ENCODE assay signal across 23 cellular contexts in the genomic region with DNA sequence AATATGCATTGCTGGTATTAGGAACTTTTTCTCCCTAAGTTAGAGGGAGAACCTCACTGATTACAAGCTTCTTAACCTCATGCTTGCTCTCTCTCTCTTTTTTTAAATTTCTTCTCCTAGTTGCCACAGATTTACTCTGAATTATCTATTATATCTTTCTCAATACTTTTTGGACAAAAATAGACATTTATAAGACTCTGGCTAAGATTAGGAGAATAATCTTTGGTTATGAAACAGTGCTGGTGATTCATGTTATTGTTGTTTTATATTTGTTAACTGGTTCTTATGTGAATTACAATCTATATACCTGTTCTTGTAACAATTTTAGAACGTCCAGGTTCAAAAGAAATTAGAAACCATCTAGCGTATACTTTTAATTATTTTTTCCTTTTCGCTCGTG.
DNase-seq lines count a peak whose midpoint lies in the region; ATAC-seq, FAIRE-seq and TF ChIP-seq lines count a peak whose summit lies in the region.
"Had no signal": no experiment of that assay in that cellular context is flagged by ENCODE, and none has a peak within 500 bp of the region (broad histone marks: within the 10 kb centered on the region; RNA-seq: fewer than 3 reads in every experiment).

No MANE protein-coding gene starts in this region.

- no peak for DNase-seq in IMR-90
- DNase-seq in epithelial cell of prostate (ENCODE audit: low read depth, low spot score): no peak
- DNase-seq in frontal cortex (ENCODE audit: low spot score in 2 of 2): no peak
- no peak for DNase-seq in pancreas
- no peak for DNase-seq in RPMI8226
- no peak for DNase-seq in NCI-H1930 (lab: John Stamatoyannopoulos, UW)
- DNase-seq in activated CD4-positive, alpha-beta T cell treated with anti-CD3 and anti-CD28 coated beads, Interleukin-2, amount 50 U/mL, for 4 hours: no peak
- DNase-seq: Caco-2; CD8-positive, alpha-beta T cell; GOT3; KG1; MM.1S; NCI-H1694 treated with DMSO at 0.1 percent for 48 hours; NCI-H2081 treated with DMSO at 0.1 percent for 48 hours; NCI-H2171; NCI-H226; NCI-H510A treated with DMSO at 0.1 percent for 48 hours had no signal

- H4K20me1 ChIP-seq in IMR-90 (ENCODE audit: insufficient read depth, low read length): no peaks in the 10 kb centered on the region

- H3K4me3 ChIP-seq in IMR-90 (ENCODE audit: insufficient read depth, low read depth, low read length): no peak overlapping the region
- no peak overlapping the region for H3K4me3 ChIP-seq in pancreas
- H3K4me3 ChIP-seq: HAP-1 had no signal

- H3K4me1 ChIP-seq in IMR-90 (ENCODE audit: control insufficient read depth, insufficient read depth, low read length) (peaks cover 7% of the 10 kb centered on the region; the same call in 1 of the 2 replicates), pancreas (no peaks in the 10 kb centered on the region)

- H3K9me3 ChIP-seq in IMR-90 (ENCODE audit: control insufficient read depth, insufficient read depth, low read length) (no peaks in the 10 kb centered on the region), pancreas (no peaks in the 10 kb centered on the region)
- H3K9me3 ChIP-seq: Caco-2, HAP-1 had no signal

- peak overlapping the region; percentile 76; the same call in 1 of the 2 replicates for H2BK120ac ChIP-seq in IMR-90 (ENCODE audit: low read depth, low read length)

- H2AK9ac ChIP-seq in IMR-90 (replicated peaks; ENCODE audit: low read depth, low read length, poor library complexity): no peak overlapping the region

- CTCF ChIA-PET in IMR-90 (lab: Yijun Ruan, JAX): no interaction called here

- no peaks in the 10 kb centered on the region for H3K36me3 ChIP-seq in IMR-90 (ENCODE audit: control insufficient read depth, insufficient read depth, low read length)
- no peaks in the 10 kb centered on the region for H3K36me3 ChIP-seq in pancreas
- H3K36me3 ChIP-seq: HAP-1 had no signal

- peak overlapping the region; percentile 46; the same call in 1 of the 2 replicates for H2BK20ac ChIP-seq in IMR-90 (ENCODE audit: low read depth, low read length)

- H3K18ac ChIP-seq in IMR-90 (ENCODE audit: low read depth, low read length): no peak overlapping the region

- in situ Hi-C loops in IMR-90 (cut with MboI; ENCODE audit: low sequenced_read_pairs): no loop called here

- H3K23ac ChIP-seq in IMR-90 (ENCODE audit: low read depth, low read length): no peak overlapping the region; the same call in 1 of the 2 replicates

- no peak for TF ChIP-seq CTCF in IMR-90 (conservative IDR thresholded peaks at IDR 0.05; ENCODE audit: low read depth, low read length)
- TF ChIP-seq CTCF in pancreas (IDR thresholded peaks at IDR 0.05): no peak

- H3K27me3 ChIP-seq in IMR-90 (ENCODE audit: control insufficient read depth, insufficient read depth, low read length) (no peaks in the 10 kb centered on the region), pancreas (no peaks in the 10 kb centered on the region)

- TF ChIP-seq RAD21 in IMR-90 (IDR thresholded peaks at IDR 0.05; ENCODE audit: low read length): no peak

- no peak overlapping the region for H2AK5ac ChIP-seq in IMR-90 (ENCODE audit: low read depth, low read length)

- peaks cover 14% of the 10 kb centered on the region for H3K9me1 ChIP-seq in IMR-90 (ENCODE audit: insufficient read depth, low read length)

- H2AFZ ChIP-seq in IMR-90 (replicated peaks; ENCODE audit: low read length, poor library complexity): no peak overlapping the region

- H3K4ac ChIP-seq in IMR-90 (ENCODE audit: low read depth, low read length): peak overlapping the region; percentile 44; the same call in 1 of the 2 replicates

- dilution Hi-C loops in IMR-90 (cut with HindIII; ENCODE audit: low sequenced_read_pairs, unreplicated experiment): no loop called here

- H2BK5ac ChIP-seq in IMR-90 (ENCODE audit: low read depth, low read length, poor library complexity, severe bottlenecking): no peak overlapping the region

- H4K5ac ChIP-seq in IMR-90 (ENCODE audit: low read depth, low read length): no peak overlapping the region

- no peak overlapping the region for H4K91ac ChIP-seq in IMR-90 (ENCODE audit: insufficient read depth, low read depth, low read length)

- no CpG with 5 or more reads among the region's 4 CpGs for WGBS in IMR-90 (ENCODE audit: extremely low coverage in 2 of 2, insufficient read length in 1 of 2), 2 experiments
- 58 to 68% methylated on average over 4 of the region's 4 CpGs for WGBS in pancreas, 2 donors

- no peak overlapping the region for H4K8ac ChIP-seq in IMR-90 (ENCODE audit: low read depth in 2 of 2, low read length in 2 of 2)

- H3K4me2 ChIP-seq in IMR-90 (ENCODE audit: low read depth, low read length): no peak overlapping the region

- TF ChIP-seq POLR2A in IMR-90 (IDR thresholded peaks at IDR 0.05; ENCODE audit: low read depth, low read length): no peak

- ATAC-seq in IMR-90 (ENCODE audit: low read depth): no peak
- ATAC-seq in pancreas: no peak
- no peak for ATAC-seq in HG03196 (IDR thresholded peaks at IDR 0.05; ENCODE audit: unreplicated experiment)
- ATAC-seq: CD8-positive, alpha-beta T cell; Panc1 had no signal

- POLR2A ChIA-PET in IMR-90 (lab: Charles Lee; ENCODE audit: unreplicated experiment): no interaction called here

- H3K27ac ChIP-seq in IMR-90 (ENCODE audit: insufficient read depth, low read length) (no peak overlapping the region), epithelial cell of prostate (peak overlapping the region; percentile 85), pancreas (no peak overlapping the region)
- H3K27ac ChIP-seq: C4-2B had no signal

- H3K9ac ChIP-seq in IMR-90 (ENCODE audit: low read depth, low read length): no peak overlapping the region

- H3K79me1 ChIP-seq in IMR-90 (ENCODE audit: low read depth in 1 of 2, low read length in 2 of 2): peaks cover 0 to 4% of the 10 kb centered on the region in 2 experiments; a peak in 1 of 4 replicates

- peak overlapping the region; percentile 84; the same call in 1 of the 3 replicates for H2BK15ac ChIP-seq in IMR-90 (ENCODE audit: low read depth, low read length)

- BruUV-seq in IMR-90 (replicated peaks; lab: Mats Ljungman, UMichigan): no TSS peak

- FAIRE-seq in frontal cortex (lab: Jason Lieb, UNC) (peak; percentile 8), pancreas (lab: Jason Lieb, UNC) (peak; percentile 64)
- FAIRE-seq: G401.6, HTR-8/SVneo had no signal

- no peak overlapping the region for H3K56ac ChIP-seq in IMR-90 (ENCODE audit: extremely low read depth, insufficient read depth, low read length)

- 0 out of 2 replicates have a peak overlapping the region, but pooled peaks have one; percentile 7 for H3K14ac ChIP-seq in IMR-90 (replicated peaks; ENCODE audit: low read depth, low read length)

- intact Hi-C loops in IMR-90 (cut with micrococcal nuclease) (no loop called here), pancreas (cut with DNase I) (no loop called here)

TF ChIP-seq in IMR-90, 13 proteins besides CTCF, POLR2A, EP300 and RAD21:
- no peak for TF ChIP-seq MXI1 (IDR thresholded peaks at IDR 0.05; ENCODE audit: borderline replicate concordance, low read depth, low read length)
- no peak for TF ChIP-seq CHD1 (IDR thresholded peaks at IDR 0.05; ENCODE audit: low read depth, low read length)
- no peak for TF ChIP-seq MAZ (IDR thresholded peaks at IDR 0.05; ENCODE audit: borderline replicate concordance, low read depth, low read length)
- no peak for TF ChIP-seq SMC3 (IDR thresholded peaks at IDR 0.05; ENCODE audit: low read depth, low read length)
- no peak for TF ChIP-seq RCOR1 (IDR thresholded peaks at IDR 0.05; ENCODE audit: insufficient replicate concordance, low read length)
- TF ChIP-seq BHLHE40 (IDR thresholded peaks at IDR 0.05; ENCODE audit: low read depth, low read length): no peak
- no peak for TF ChIP-seq CEBPB (IDR thresholded peaks at IDR 0.05; ENCODE audit: low read depth, low read length)
- no peak for TF ChIP-seq NFE2L2 (IDR thresholded peaks at IDR 0.05; ENCODE audit: low read depth, low read length)
- TF ChIP-seq RFX5 (IDR thresholded peaks at IDR 0.05; ENCODE audit: low read depth, low read length): no peak
- no peak for TF ChIP-seq MAFK (IDR thresholded peaks at IDR 0.05; ENCODE audit: low read depth, low read length)
- TF ChIP-seq FOS (IDR thresholded peaks at IDR 0.05; ENCODE audit: low read depth, low read length): no peak
- TF ChIP-seq, protein P1, sequence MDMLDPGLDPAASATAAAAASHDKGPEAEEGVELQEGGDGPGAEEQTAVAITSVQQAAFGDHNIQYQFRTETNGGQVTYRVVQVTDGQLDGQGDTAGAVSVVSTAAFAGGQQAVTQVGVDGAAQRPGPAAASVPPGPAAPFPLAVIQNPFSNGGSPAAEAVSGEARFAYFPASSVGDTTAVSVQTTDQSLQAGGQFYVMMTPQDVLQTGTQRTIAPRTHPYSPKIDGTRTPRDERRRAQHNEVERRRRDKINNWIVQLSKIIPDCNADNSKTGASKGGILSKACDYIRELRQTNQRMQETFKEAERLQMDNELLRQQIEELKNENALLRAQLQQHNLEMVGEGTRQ (IDR thresholded peaks at IDR 0.05; ENCODE audit: low read depth, low read length): no peak
- TF ChIP-seq, protein P2, sequence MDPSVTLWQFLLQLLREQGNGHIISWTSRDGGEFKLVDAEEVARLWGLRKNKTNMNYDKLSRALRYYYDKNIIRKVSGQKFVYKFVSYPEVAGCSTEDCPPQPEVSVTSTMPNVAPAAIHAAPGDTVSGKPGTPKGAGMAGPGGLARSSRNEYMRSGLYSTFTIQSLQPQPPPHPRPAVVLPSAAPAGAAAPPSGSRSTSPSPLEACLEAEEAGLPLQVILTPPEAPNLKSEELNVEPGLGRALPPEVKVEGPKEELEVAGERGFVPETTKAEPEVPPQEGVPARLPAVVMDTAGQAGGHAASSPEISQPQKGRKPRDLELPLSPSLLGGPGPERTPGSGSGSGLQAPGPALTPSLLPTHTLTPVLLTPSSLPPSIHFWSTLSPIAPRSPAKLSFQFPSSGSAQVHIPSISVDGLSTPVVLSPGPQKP (IDR thresholded peaks at IDR 0.05; ENCODE audit: borderline replicate concordance, low read depth, low read length): no peak
